In genomic region chr20:4626228-4626627, GRCh38 we compare ENCODE assay signal across 23 cellular contexts.
"Had no signal": no experiment of that assay in that cellular context is flagged by ENCODE, and none has a peak within 500 bp of the region (broad histone marks: within the 10 kb centered on the region; RNA-seq: fewer than 3 reads in every experiment).

No MANE protein-coding gene starts in this region.

- DNase-seq: cortex of kidney; effector memory CD8-positive, alpha-beta T cell; esophagus squamous epithelium; foreskin fibroblast; immature natural killer cell; kidney; left cardiac atrium; left ventricle myocardium inferior; mesendoderm; naive thymus-derived CD4-positive, alpha-beta T cell; nephron progenitor cell; psoas muscle; spleen; stimulated activated CD4-positive, alpha-beta T cell treated with anti-CD3 and anti-CD28 coated beads, Interleukin-15, amount 100 ng/mL, for 24 hours; stimulated activated CD4-positive, alpha-beta T cell treated with anti-CD3 and anti-CD28 coated beads, Interleukin-1b, Interleukin-23, amount 100 ng/mL, for 48 hours; stimulated activated CD4-positive, alpha-beta T cell treated with anti-CD3 and anti-CD28 coated beads, Interleukin-4, amount 100 ng/mL, for 24 hours; stimulated activated naive CD8-positive, alpha-beta T cell treated with anti-CD3 and anti-CD28 coated beads, Interleukin-15, amount 100 ng/mL, for 72 hours; trophoblast cell had no signal

- H3K4me3 ChIP-seq: esophagus squamous epithelium, gastroesophageal sphincter, left ventricle myocardium inferior, lung, psoas muscle, spleen, thoracic aorta had no signal

- ATAC-seq: effector memory CD8-positive, alpha-beta T cell; gastroesophageal sphincter; left cardiac atrium; naive thymus-derived CD4-positive, alpha-beta T cell; psoas muscle; sciatic nerve; stimulated activated memory B cell treated with anti-CD40 and anti-IgM and Interleukin-4, amounts not matched to agents 10 μg/mL and 1 μg/mL and 100 μg/mL, for 72 hours; stimulated activated naive CD8-positive, alpha-beta T cell treated with anti-CD3 and anti-CD28 coated beads, Interleukin-15, amount 100 ng/mL, for 72 hours had no signal
